Comparison of ENCODE assay signal across 9 cellular contexts in the genomic region with DNA sequence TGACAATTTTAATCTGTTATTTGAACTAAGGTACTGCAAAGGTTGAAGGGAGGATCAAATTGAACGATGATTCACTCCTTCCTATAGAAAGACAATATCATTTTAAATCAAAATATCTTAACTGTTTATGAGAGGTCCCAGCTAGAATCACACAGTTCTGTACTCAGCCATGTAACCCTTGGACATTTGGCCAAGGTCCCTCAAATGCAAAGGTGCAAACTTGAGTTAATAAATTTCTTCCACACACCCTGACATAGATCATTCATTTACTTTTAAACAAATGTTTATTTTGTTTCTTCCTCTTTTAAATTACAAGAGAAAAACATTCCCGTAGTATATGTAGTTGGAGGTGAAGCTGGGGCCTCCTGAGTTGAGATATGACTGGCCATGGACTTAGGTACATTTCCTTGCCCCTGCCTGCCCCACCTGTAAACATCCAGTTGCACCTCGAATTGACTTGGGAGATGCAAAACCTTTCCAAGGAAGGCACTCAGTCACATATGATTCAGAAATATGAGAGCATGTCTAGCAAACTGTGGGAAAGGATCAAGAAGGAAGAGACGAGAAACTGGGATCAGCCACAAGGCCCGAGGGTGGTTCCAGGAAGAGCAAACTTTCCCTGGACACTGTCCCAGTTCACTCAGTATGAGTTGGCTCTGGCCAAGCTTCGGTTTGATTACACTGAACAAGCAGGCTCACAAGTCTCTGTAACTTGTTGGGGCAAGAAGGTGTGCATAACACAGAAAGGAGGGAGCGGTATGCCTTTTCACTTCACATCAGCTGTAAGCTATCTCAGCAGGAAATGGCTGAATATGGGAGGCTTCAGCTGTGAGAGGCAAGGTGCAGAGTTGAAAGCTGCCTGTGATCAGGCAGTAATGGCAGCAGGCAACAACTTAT. TPM values are rescaled to one million over a fixed set of nuclear protein-coding genes. Genes with fewer than 3 reads are reported as not detected.
A peak's percentile ranks its signal among the peaks of the same experiment; 100 is the strongest.
DNase-seq lines count a peak whose midpoint lies in the region; ATAC-seq and TF ChIP-seq lines count a peak whose summit lies in the region.
"Had no signal": no experiment of that assay in that cellular context is flagged by ENCODE, and none has a peak within 500 bp of the region (broad histone marks: within the 10 kb centered on the region; RNA-seq: fewer than 3 reads in every experiment).

No MANE protein-coding gene starts in this region.

- POLR2A ChIA-PET in RWPE1 (lab: Yijun Ruan, JAX; ENCODE audit: low non-redundant PET): no interaction called here

- CTCF ChIA-PET in RWPE1 (lab: Yijun Ruan, JAX): interaction anchor here (0.5 to 1.1 kb wide), 3 partner anchors 37 to 93 kb away, joined by 3 to 7 read pairs (median 3); no protein-coding TSS in a partner anchor

- peak; percentile 73 to 80 (median 78) for ATAC-seq in psoas muscle
- ATAC-seq in HG03439 (IDR thresholded peaks at IDR 0.05; ENCODE audit: unreplicated experiment): no peak

- no peaks in the 10 kb centered on the region for H3K9me3 ChIP-seq in esophagus squamous epithelium
- no peaks in the 10 kb centered on the region for H3K9me3 ChIP-seq in psoas muscle

- intact Hi-C loops in esophagus squamous epithelium (cut with DNase I): no loop called here
- intact Hi-C loops in psoas muscle (cut with DNase I): no loop called here

- no peak for TF ChIP-seq POLR2A in esophagus squamous epithelium (IDR thresholded peaks at IDR 0.05)

- DNase-seq in GM12865 (ENCODE audit: low read depth): peak; percentile 62
- peak; percentile 84 for DNase-seq in RWPE1 (ENCODE audit: low spot score)
- no peak for DNase-seq in esophagus squamous epithelium (lab: John Stamatoyannopoulos, UW)
- peak in 1 of 2 donors; percentile 36 for DNase-seq in psoas muscle
- no peak for DNase-seq in COLO829 (ENCODE audit: low spot score)
- DNase-seq in DMS153 treated with DMSO at 0.1 percent for 48 hours (lab: John Stamatoyannopoulos, UW; ENCODE audit: unreplicated experiment): no peak
- DNase-seq in NCI-H510A treated with DMSO at 0.1 percent for 48 hours (lab: John Stamatoyannopoulos, UW): no peak

- H3K4me1 ChIP-seq in esophagus squamous epithelium (peaks cover 40 to 100% (median 67%) of the 10 kb centered on the region in 3 donors), psoas muscle (peaks cover 14% of the 10 kb centered on the region)

- H3K4me3 ChIP-seq in GM12865 (ENCODE audit: low read depth, low read length) (no peak overlapping the region), esophagus squamous epithelium (peak overlapping the region in 1 of 4 donors; percentile 8), psoas muscle (no peak overlapping the region)

- H3K36me3 ChIP-seq in esophagus squamous epithelium (peaks cover 7 to 36% (median 9%) of the 10 kb centered on the region in 3 donors), psoas muscle (ENCODE audit: insufficient read depth in 1 of 2, low read depth in 1 of 2) (no peaks in the 10 kb centered on the region)

- TF ChIP-seq CTCF in GM12865 (IDR thresholded peaks at IDR 0.05; ENCODE audit: insufficient read depth, low read depth, low read length, missing control alignments): no peak
- TF ChIP-seq CTCF in RWPE1 (conservative IDR thresholded peaks at IDR 0.05; ENCODE audit: low read depth): no peak
- no peak for TF ChIP-seq CTCF in esophagus squamous epithelium (IDR thresholded peaks at IDR 0.05)
- no peak for TF ChIP-seq CTCF in psoas muscle (IDR thresholded peaks at IDR 0.05)

- no peaks in the 10 kb centered on the region for H3K27me3 ChIP-seq in esophagus squamous epithelium
- H3K27me3 ChIP-seq in psoas muscle (ENCODE audit: insufficient read depth in 3 of 3, low read length in 2 of 3): no peaks in the 10 kb centered on the region

- WGBS in esophagus squamous epithelium, 2 donors: 8 to 18% methylated on average over 6 to 7 of the region's 7 CpGs
- WGBS in psoas muscle, 3 donors: 28 to 43% (median 40%) methylated on average over 7 of the region's 7 CpGs

- H3K27ac ChIP-seq in RWPE1 (peak overlapping the region; percentile 94), esophagus squamous epithelium (peak overlapping the region; percentile 81 to 92 (median 88)), psoas muscle (peak overlapping the region; percentile 46)
- H3K27ac ChIP-seq: KMS-11 had no signal

RNA-seq across cellular contexts. Expression of a gene that starts 6.7 kb away (rescaled TPM):
- total RNA-seq in esophagus squamous epithelium: 100 to 1,000 TPM in 2 of 4 donors, 10 to 100 TPM in 2; 61.7 to 128 (median 83.8) TPM
- 10 to 100 TPM in 2 of 4 donors, 1 to 10 TPM in 2; 5.5 to 18.6 (median 9.2) TPM for total RNA-seq in psoas muscle
- 10 to 100 TPM in 2 of 3 donors, 1 to 10 TPM in 1; 9.8 to 17.6 (median 10.3) TPM for polyA plus RNA-seq in psoas muscle

Comparison
In these comparisons a context has a peak if more than half of its experiments do, and no peak if none do; other contexts are left out.
1. DNase-seq: peak in GM12865 (single experiment) and RWPE1 (single experiment); none in esophagus squamous epithelium (single experiment), COLO829 (single experiment), DMS153 treated with DMSO at 0.1 percent for 48 hours (single experiment) and NCI-H510A treated with DMSO at 0.1 percent for 48 hours (single experiment).
2. Peak in every context shown above with its lines, with median percentiles within 50 percentile points of each other: H3K27ac ChIP-seq.